1 cellular context compared by ENCODE assay signal in the genomic region with DNA sequence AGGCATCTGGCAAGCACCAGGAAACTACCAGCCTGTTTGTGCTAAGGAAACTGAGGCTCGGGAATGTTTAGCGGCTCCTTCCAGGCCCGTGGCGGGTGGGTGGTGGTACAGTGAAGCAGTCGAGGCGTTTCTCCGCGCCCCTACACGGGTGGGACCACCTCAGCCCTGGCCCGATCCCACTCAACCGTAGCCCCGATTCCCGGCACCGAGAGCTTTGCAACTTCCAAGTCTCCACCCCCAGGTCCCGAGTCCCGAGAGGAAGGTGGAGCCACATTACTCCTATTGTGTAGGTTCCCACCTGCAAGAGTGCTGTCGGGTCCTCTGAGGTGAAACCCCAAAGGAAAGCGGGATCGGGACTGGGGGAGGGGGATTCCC.
A peak's percentile ranks its signal among the peaks of the same experiment; 100 is the strongest.
TF ChIP-seq lines count a peak whose summit lies in the region.

No MANE protein-coding gene starts in this region.

TF ChIP-seq in GM12878, 131 proteins besides CTCF, POLR2A, EP300 and RAD21:
- TF ChIP-seq IRF4 (IDR thresholded peaks at IDR 0.05; ENCODE audit: low read depth, low read length) (0 out of 2 replicates have a peak, but pooled peaks have one; percentile 12), RUNX3 (IDR thresholded peaks at IDR 0.05; ENCODE audit: low read length) (no peak), ZNF622 (IDR thresholded peaks at IDR 0.05) (no peak), POU2F2 (IDR thresholded peaks at IDR 0.05; ENCODE audit: borderline replicate concordance, low read depth, low read length) (no peak), ZBTB40 (IDR thresholded peaks at IDR 0.05; ENCODE audit: borderline replicate concordance) (no peak), BCL3 (IDR thresholded peaks at IDR 0.05; ENCODE audit: borderline replicate concordance, insufficient read depth, low read depth, low read length, poor library complexity, severe bottlenecking) (no peak), RB1 (IDR thresholded peaks at IDR 0.05; ENCODE audit: borderline replicate concordance) (no peak), PKNOX1 (IDR thresholded peaks at IDR 0.05) (no peak), E2F8 (IDR thresholded peaks at IDR 0.05; ENCODE audit: low read depth, partially characterized antibody) (no peak), RAD51 (IDR thresholded peaks at IDR 0.05) (no peak), MLLT1 (IDR thresholded peaks at IDR 0.05) (0 out of 2 replicates have a peak, but pooled peaks have one; percentile 8), IKZF2 (IDR thresholded peaks at IDR 0.05) (peak in 1 of 2 experiments; percentile 37; a peak in 1 of 4 replicates), REST (IDR thresholded peaks at IDR 0.05; ENCODE audit: low read depth, low read length) (no peak), EGR1 (IDR thresholded peaks at IDR 0.05; ENCODE audit: borderline replicate concordance in 1 of 2, low read depth in 2 of 2, low read length in 2 of 2) (no peak), ZNF24 (IDR thresholded peaks at IDR 0.05) (0 out of 2 replicates have a peak, but pooled peaks have one; percentile 7), NR2C1 (IDR thresholded peaks at IDR 0.05) (no peak), HDGF (IDR thresholded peaks at IDR 0.05) (no peak)
- TF ChIP-seq, protein P1, sequence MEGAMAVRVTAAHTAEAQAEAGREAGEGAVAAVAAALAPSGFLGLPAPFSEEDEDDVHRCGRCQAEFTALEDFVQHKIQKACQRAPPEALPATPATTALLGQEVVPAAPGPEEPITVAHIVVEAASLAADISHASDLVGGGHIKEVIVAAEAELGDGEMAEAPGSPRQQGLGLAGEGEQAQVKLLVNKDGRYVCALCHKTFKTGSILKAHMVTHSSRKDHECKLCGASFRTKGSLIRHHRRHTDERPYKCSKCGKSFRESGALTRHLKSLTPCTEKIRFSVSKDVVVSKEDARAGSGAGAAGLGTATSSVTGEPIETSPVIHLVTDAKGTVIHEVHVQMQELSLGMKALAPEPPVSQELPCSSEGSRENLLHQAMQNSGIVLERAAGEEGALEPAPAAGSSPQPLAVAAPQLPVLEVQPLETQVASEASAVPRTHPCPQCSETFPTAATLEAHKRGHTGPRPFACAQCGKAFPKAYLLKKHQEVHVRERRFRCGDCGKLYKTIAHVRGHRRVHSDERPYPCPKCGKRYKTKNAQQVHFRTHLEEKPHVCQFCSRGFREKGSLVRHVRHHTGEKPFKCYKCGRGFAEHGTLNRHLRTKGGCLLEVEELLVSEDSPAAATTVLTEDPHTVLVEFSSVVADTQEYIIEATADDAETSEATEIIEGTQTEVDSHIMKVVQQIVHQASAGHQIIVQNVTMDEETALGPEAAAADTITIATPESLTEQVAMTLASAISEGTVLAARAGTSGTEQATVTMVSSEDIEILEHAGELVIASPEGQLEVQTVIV (IDR thresholded peaks at IDR 0.05; ENCODE audit: borderline replicate concordance, partially characterized antibody) = no peak
- TF ChIP-seq, protein P2, sequence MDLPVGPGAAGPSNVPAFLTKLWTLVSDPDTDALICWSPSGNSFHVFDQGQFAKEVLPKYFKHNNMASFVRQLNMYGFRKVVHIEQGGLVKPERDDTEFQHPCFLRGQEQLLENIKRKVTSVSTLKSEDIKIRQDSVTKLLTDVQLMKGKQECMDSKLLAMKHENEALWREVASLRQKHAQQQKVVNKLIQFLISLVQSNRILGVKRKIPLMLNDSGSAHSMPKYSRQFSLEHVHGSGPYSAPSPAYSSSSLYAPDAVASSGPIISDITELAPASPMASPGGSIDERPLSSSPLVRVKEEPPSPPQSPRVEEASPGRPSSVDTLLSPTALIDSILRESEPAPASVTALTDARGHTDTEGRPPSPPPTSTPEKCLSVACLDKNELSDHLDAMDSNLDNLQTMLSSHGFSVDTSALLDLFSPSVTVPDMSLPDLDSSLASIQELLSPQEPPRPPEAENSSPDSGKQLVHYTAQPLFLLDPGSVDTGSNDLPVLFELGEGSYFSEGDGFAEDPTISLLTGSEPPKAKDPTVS (IDR thresholded peaks at IDR 0.05; ENCODE audit: low read depth, low read length) = no peak
- TF ChIP-seq, protein P3, sequence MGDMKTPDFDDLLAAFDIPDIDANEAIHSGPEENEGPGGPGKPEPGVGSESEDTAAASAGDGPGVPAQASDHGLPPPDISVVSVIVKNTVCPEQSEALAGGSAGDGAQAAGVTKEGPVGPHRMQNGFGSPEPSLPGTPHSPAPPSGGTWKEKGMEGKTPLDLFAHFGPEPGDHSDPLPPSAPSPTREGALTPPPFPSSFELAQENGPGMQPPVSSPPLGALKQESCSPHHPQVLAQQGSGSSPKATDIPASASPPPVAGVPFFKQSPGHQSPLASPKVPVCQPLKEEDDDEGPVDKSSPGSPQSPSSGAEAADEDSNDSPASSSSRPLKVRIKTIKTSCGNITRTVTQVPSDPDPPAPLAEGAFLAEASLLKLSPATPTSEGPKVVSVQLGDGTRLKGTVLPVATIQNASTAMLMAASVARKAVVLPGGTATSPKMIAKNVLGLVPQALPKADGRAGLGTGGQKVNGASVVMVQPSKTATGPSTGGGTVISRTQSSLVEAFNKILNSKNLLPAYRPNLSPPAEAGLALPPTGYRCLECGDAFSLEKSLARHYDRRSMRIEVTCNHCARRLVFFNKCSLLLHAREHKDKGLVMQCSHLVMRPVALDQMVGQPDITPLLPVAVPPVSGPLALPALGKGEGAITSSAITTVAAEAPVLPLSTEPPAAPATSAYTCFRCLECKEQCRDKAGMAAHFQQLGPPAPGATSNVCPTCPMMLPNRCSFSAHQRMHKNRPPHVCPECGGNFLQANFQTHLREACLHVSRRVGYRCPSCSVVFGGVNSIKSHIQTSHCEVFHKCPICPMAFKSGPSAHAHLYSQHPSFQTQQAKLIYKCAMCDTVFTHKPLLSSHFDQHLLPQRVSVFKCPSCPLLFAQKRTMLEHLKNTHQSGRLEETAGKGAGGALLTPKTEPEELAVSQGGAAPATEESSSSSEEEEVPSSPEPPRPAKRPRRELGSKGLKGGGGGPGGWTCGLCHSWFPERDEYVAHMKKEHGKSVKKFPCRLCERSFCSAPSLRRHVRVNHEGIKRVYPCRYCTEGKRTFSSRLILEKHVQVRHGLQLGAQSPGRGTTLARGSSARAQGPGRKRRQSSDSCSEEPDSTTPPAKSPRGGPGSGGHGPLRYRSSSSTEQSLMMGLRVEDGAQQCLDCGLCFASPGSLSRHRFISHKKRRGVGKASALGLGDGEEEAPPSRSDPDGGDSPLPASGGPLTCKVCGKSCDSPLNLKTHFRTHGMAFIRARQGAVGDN (IDR thresholded peaks at IDR 0.05) = no peak
